ENCODE assay signal across 8 cellular contexts in genomic region chr13:109784590-109785140, GRCh38. TPM values are rescaled to one million over a fixed set of nuclear protein-coding genes. Genes with fewer than 3 reads are reported as not detected.
DNase-seq lines count a peak whose midpoint lies in the region; ATAC-seq lines count a peak whose summit lies in the region.

No MANE protein-coding gene starts in this region.

- peaks cover 0 to 35% (median 11%) of the 10 kb centered on the region in 5 donors for H3K36me3 ChIP-seq in subcutaneous abdominal adipose tissue (ENCODE audit: control insufficient read depth in 5 of 5, insufficient read depth in 5 of 5, low read length in 5 of 5)

- peak overlapping the region; percentile 91 for H3K27ac ChIP-seq in subcutaneous abdominal adipose tissue (ENCODE audit: low read depth, low read length)

- peak overlapping the region; percentile 35 to 99 (median 82) for H3K4me3 ChIP-seq in subcutaneous abdominal adipose tissue (ENCODE audit: low read depth in 1 of 5, low read length in 5 of 5)

- H3K9me3 ChIP-seq in subcutaneous abdominal adipose tissue (ENCODE audit: control insufficient read depth in 5 of 5, low read length in 5 of 5): no peaks in the 10 kb centered on the region

- no peaks in the 10 kb centered on the region for H3K27me3 Mint-ChIP-seq in naive B cell

- peak overlapping the region; percentile 67 to 88 (median 80) for H3K4me3 Mint-ChIP-seq in naive B cell

- no peaks in the 10 kb centered on the region for H3K9me3 Mint-ChIP-seq in naive B cell

- peak; percentile 30 to 72 for DNase-seq in NOMO-1 (lab: John Stamatoyannopoulos, UW; ENCODE audit: unreplicated experiment in 2 of 2)
- no peak for DNase-seq in NOMO-1 treated with dmso at 0.1 percent for 144 hours (lab: John Stamatoyannopoulos, UW; ENCODE audit: unreplicated experiment)
- peak; percentile 53 for DNase-seq in NOMO-1 treated with DMSO at 0.1 percent for 48 hours (lab: John Stamatoyannopoulos, UW; ENCODE audit: unreplicated experiment)
- peak; percentile 62 for DNase-seq in activated T-helper 9 cell treated with anti-CD3 and anti-CD28 coated beads, Interleukin-2, amount 50 U/mL, for 16 hours (ENCODE audit: low read depth)
- peak; percentile 61 for DNase-seq in fibroblast of peridontal ligament (ENCODE audit: extremely low read depth)
- peak; percentile 61 for DNase-seq in naive B cell

- no peaks in the 10 kb centered on the region for H3K27me3 ChIP-seq in subcutaneous abdominal adipose tissue (ENCODE audit: control insufficient read depth in 5 of 5, insufficient read depth in 4 of 5, low read length in 5 of 5)

- H3K27ac Mint-ChIP-seq in naive B cell: peak overlapping the region in 5 of 6 donors; percentile 44 to 89 (median 78)

- peak overlapping the region in 4 of 5 donors; percentile 42 to 82 (median 66) for H3K9ac ChIP-seq in subcutaneous abdominal adipose tissue (ENCODE audit: low read length in 5 of 5)

- peaks cover 0 to 66% (median 63%) of the 10 kb centered on the region in 5 donors for H3K4me1 ChIP-seq in subcutaneous abdominal adipose tissue (ENCODE audit: control insufficient read depth in 5 of 5, insufficient read depth in 5 of 5, low read length in 5 of 5)

- ATAC-seq in naive B cell (ENCODE audit: low read depth in 2 of 2): peak; percentile 17 to 18
- no peak for ATAC-seq in HG03095 (IDR thresholded peaks at IDR 0.05; ENCODE audit: unreplicated experiment)

- peaks cover 13 to 21% (median 20%) of the 10 kb centered on the region in 3 donors for H3K4me1 Mint-ChIP-seq in naive B cell

- H3K36me3 Mint-ChIP-seq in naive B cell: no peaks in the 10 kb centered on the region

RNA-seq across cellular contexts. Expression of gene IRS2, which starts 1.7 kb away (rescaled TPM):
- polyA plus RNA-seq in naive B cell (ENCODE audit: low read depth in 6 of 6): 1 to 10 TPM; 1.5 to 6.8 (median 4.0) TPM
